Comparison of ENCODE assay signal across 19 cellular contexts in the genomic region with DNA sequence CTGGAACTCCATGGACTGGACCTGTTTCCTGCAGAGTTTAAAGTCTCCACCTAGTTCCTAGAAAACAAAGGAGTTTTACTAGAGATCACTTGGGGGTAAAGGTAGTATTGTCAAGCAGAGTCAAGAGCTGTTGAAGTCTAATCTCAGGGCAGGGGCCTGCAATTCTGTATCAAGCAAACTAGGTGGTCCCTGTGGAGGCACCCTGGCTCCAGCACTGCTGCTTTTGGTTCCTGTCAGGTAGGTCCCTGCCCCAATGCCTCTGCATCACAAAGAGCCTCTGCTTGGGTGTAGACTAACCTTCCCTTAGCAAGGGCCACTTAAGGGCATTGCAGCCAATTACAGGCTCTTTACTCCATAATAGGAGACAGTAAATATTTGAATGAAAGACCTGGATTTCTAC. TPM values are rescaled to one million over a fixed set of nuclear protein-coding genes. Genes with fewer than 3 reads are reported as not detected.
"Had no signal": no experiment of that assay in that cellular context is flagged by ENCODE, and none has a peak within 500 bp of the region (broad histone marks: within the 10 kb centered on the region; RNA-seq: fewer than 3 reads in every experiment).

No MANE protein-coding gene starts in this region.

- H3K27ac Mint-ChIP-seq: activated CD4-positive, alpha-beta memory T cell treated with anti-CD3 and anti-CD28 coated beads, Interleukin-2, amount 10 ng/mL, durations not matched to agents 7 days and 5 days; brain had no signal

- H3K79me2 ChIP-seq: hepatocyte had no signal

- H3K9me3 Mint-ChIP-seq: activated CD4-positive, alpha-beta memory T cell treated with anti-CD3 and anti-CD28 coated beads, Interleukin-2, amount 10 ng/mL, durations not matched to agents 7 days and 5 days; activated T-cell treated with anti-CD3 and anti-CD28 coated beads, Interleukin-2, amount 50 U/mL, for 4 hours; brain; naive thymus-derived CD8-positive, alpha-beta T cell had no signal

- H3K27me3 Mint-ChIP-seq: activated CD4-positive, alpha-beta memory T cell treated with anti-CD3 and anti-CD28 coated beads, Interleukin-2, amount 10 ng/mL, durations not matched to agents 7 days and 5 days; naive thymus-derived CD8-positive, alpha-beta T cell had no signal

- H3K27me3 ChIP-seq: foreskin keratinocyte, hepatocyte, ovary, upper lobe of left lung had no signal

- H3K36me3 ChIP-seq: ovary had no signal

- H3K4me2 ChIP-seq: hepatocyte had no signal

- H3K4me3 ChIP-seq: hepatocyte, lower lobe of right lung, ovary, psoas muscle, skin epidermis, thoracic aorta, upper lobe of left lung had no signal

- DNase-seq: activated CD4-positive, alpha-beta memory T cell treated with anti-CD3 and anti-CD28 coated beads, Interleukin-2, amount 10 ng/mL, durations not matched to agents 7 days and 5 days; activated CD4-positive, alpha-beta T cell treated with anti-CD3 and anti-CD28 coated beads for 4 hours; activated effector memory CD4-positive, alpha-beta T cell treated with Interleukin-2 at 50 U/mL for 16 hours; activated T-cell treated with anti-CD3 and anti-CD28 coated beads, Interleukin-2, amount 50 U/mL, for 4 hours; anterior cingulate cortex; central memory CD4-positive, alpha-beta T cell; foreskin keratinocyte; lower lobe of right lung; naive thymus-derived CD8-positive, alpha-beta T cell; ovary; psoas muscle; right cardiac atrium; SW 1271 had no signal

- H3K4me3 Mint-ChIP-seq: activated CD4-positive, alpha-beta memory T cell treated with anti-CD3 and anti-CD28 coated beads, Interleukin-2, amount 10 ng/mL, durations not matched to agents 7 days and 5 days; activated T-cell treated with anti-CD3 and anti-CD28 coated beads, Interleukin-2, amount 50 U/mL, for 4 hours; brain; naive thymus-derived CD8-positive, alpha-beta T cell had no signal

- H3K4me1 ChIP-seq: lower lobe of right lung, psoas muscle, upper lobe of left lung had no signal

- ATAC-seq: activated T-cell treated with anti-CD3 and anti-CD28 coated beads, Interleukin-2, amount 50 U/mL, for 4 hours; foreskin keratinocyte; lower lobe of right lung; naive thymus-derived CD8-positive, alpha-beta T cell; psoas muscle; right cardiac atrium had no signal

- H3K27ac ChIP-seq: foreskin keratinocyte, hepatocyte, lower lobe of right lung, ovary, psoas muscle, skin epidermis, thoracic aorta, upper lobe of left lung had no signal

- H2AFZ ChIP-seq: hepatocyte had no signal

- H3K4me1 Mint-ChIP-seq: brain had no signal

- H3K9me3 ChIP-seq: lower lobe of right lung, ovary, psoas muscle, thoracic aorta, upper lobe of left lung had no signal

RNA-seq across cellular contexts. Expression of a gene that starts 40.5 kb away (rescaled TPM):
- total RNA-seq: activated CD4-positive, alpha-beta memory T cell treated with anti-CD3 and anti-CD28 coated beads, Interleukin-2, amount 10 ng/mL, durations not matched to agents 7 days and 5 days; T-helper 2 cell treated with Interferon-gamma antibody and Interleukin-4, amounts not matched to agents 100 ng/mL and 5 ng/mL, for 36 hours had no signal
